1 cellular context compared by ENCODE assay signal in genomic region chr11:68177877-68178276, GRCh38.
TF ChIP-seq lines count a peak whose summit lies in the region.

No MANE protein-coding gene starts in this region.

TF ChIP-seq in K562, 482 proteins besides CTCF, POLR2A, EP300 and RAD21 (continued from another document):
- TF ChIP-seq MNT (conservative IDR thresholded peaks at IDR 0.05) (no peak), FOXK2 (conservative IDR thresholded peaks at IDR 0.05 in 1 of 2, IDR thresholded peaks at IDR 0.05 in 1 of 2; ENCODE audit: low read depth in 2 of 2) (no peak), MEIS2 (IDR thresholded peaks at IDR 0.05; ENCODE audit: partially characterized antibody) (peak; percentile 88), TCFL5 (CRISPR knock-in tag; conservative IDR thresholded peaks at IDR 0.05) (no peak), CBX1 (IDR thresholded peaks at IDR 0.05; ENCODE audit: low read depth) (no peak), STAG1 (CRISPR knock-in tag; IDR thresholded peaks at IDR 0.05; ENCODE audit: borderline replicate concordance) (no peak), POLR2AphosphoS2 (IDR thresholded peaks at IDR 0.05; ENCODE audit: low read length) (no peak), SMARCC2 (IDR thresholded peaks at IDR 0.05; ENCODE audit: low read depth) (no peak), ZNF830 (CRISPR knock-in tag; IDR thresholded peaks at IDR 0.05) (no peak), ZKSCAN8 (CRISPR knock-in tag; IDR thresholded peaks at IDR 0.05) (no peak), YY1 (IDR thresholded peaks at IDR 0.05; ENCODE audit: borderline replicate concordance in 1 of 3, control insufficient read depth in 1 of 3, extremely low read depth in 1 of 3, insufficient read depth in 3 of 3, insufficient read length in 1 of 3, insufficient replicate concordance in 2 of 3, low read depth in 1 of 3, low read length in 2 of 3) (no peak), IFI16 (CRISPR knock-in tag; IDR thresholded peaks at IDR 0.05) (no peak), KDM4B (IDR thresholded peaks at IDR 0.05; ENCODE audit: borderline replicate concordance in 2 of 2, low read depth in 1 of 2) (no peak), CREM (IDR thresholded peaks at IDR 0.05; ENCODE audit: low read depth) (no peak), NRF1 (conservative IDR thresholded peaks at IDR 0.05 in 1 of 2, IDR thresholded peaks at IDR 0.05 in 1 of 2) (no peak), HDAC3 (IDR thresholded peaks at IDR 0.05; ENCODE audit: borderline replicate concordance, partially characterized antibody) (no peak), HSF4 (CRISPR knock-in tag; IDR thresholded peaks at IDR 0.05; ENCODE audit: borderline replicate concordance) (no peak), ARNT (IDR thresholded peaks at IDR 0.05) (no peak), KAT7 (CRISPR knock-in tag; IDR thresholded peaks at IDR 0.05; ENCODE audit: borderline replicate concordance) (no peak), SMARCA4 (IDR thresholded peaks at IDR 0.05) (no peak), CBFA2T3 (IDR thresholded peaks at IDR 0.05) (peak; percentile 27; the same call in 1 of the 2 replicates), GATA2 (CRISPR knock-in tag; IDR thresholded peaks at IDR 0.05) (no peak), HDAC1 (IDR thresholded peaks at IDR 0.05) (no peak), TGIF2 (CRISPR knock-in tag; IDR thresholded peaks at IDR 0.05) (no peak), KLF13 (tag; IDR thresholded peaks at IDR 0.05; ENCODE audit: borderline replicate concordance, low read depth) (no peak), ZNF175 (CRISPR knock-in tag; IDR thresholded peaks at IDR 0.05; ENCODE audit: low read depth) (no peak), SNRNP70 (optimal IDR thresholded peaks at IDR 0.05; ENCODE audit: low read depth, low read length) (no peak), KAT8 (IDR thresholded peaks at IDR 0.05; ENCODE audit: low read depth) (no peak), GTF2F1 (IDR thresholded peaks at IDR 0.05; ENCODE audit: low read depth, low read length) (no peak)
TF ChIP-seq in K562: peak in this region for 10.
